1 cellular context compared by ENCODE assay signal in genomic region chr12:123602651-123603195, GRCh38.
TF ChIP-seq lines count a peak whose summit lies in the region.

No MANE protein-coding gene starts in this region.

TF ChIP-seq in IMR-90, 13 proteins besides CTCF, POLR2A, EP300 and RAD21:
- TF ChIP-seq MAFK (IDR thresholded peaks at IDR 0.05; ENCODE audit: low read depth, low read length) (no peak), MXI1 (IDR thresholded peaks at IDR 0.05; ENCODE audit: borderline replicate concordance, low read depth, low read length) (no peak), CHD1 (IDR thresholded peaks at IDR 0.05; ENCODE audit: low read depth, low read length) (no peak), FOS (IDR thresholded peaks at IDR 0.05; ENCODE audit: low read depth, low read length) (no peak), ELK1 (IDR thresholded peaks at IDR 0.05; ENCODE audit: borderline replicate concordance, low read depth, low read length) (no peak), NFE2L2 (IDR thresholded peaks at IDR 0.05; ENCODE audit: low read depth, low read length) (no peak), RCOR1 (IDR thresholded peaks at IDR 0.05; ENCODE audit: insufficient replicate concordance, low read length) (no peak), CEBPB (IDR thresholded peaks at IDR 0.05; ENCODE audit: low read depth, low read length) (no peak), USF2 (IDR thresholded peaks at IDR 0.05; ENCODE audit: low read depth, low read length) (no peak), MAZ (IDR thresholded peaks at IDR 0.05; ENCODE audit: borderline replicate concordance, low read depth, low read length) (no peak), SMC3 (IDR thresholded peaks at IDR 0.05; ENCODE audit: low read depth, low read length) (no peak), BHLHE40 (IDR thresholded peaks at IDR 0.05; ENCODE audit: low read depth, low read length) (no peak), RFX5 (IDR thresholded peaks at IDR 0.05; ENCODE audit: low read depth, low read length) (no peak)
